7 cellular contexts compared by ENCODE assay signal in the genomic region with DNA sequence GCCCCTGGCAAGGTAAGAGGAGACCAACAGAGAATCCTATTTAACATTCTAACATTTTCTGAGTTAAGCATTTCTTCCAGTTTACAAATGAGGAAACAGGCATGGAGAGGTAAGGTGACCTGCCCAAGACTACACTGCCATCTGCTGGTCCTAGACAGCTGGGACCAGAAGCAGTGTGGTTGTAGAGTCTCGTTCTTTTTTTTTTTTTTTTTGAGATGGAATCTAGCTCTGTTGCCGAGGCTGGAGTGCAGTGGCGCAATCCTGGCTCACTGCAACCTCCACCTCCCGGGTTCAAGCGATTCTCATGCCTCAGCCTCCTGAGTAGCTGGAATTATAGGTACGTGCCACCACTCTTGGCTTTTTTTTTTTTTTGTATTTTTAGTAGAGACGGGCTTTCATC. TPM values are rescaled to one million over a fixed set of nuclear protein-coding genes. Genes with fewer than 3 reads are reported as not detected.
DNase-seq lines count a peak whose midpoint lies in the region; TF ChIP-seq lines count a peak whose summit lies in the region.
"Not testable (repeated sequence)": the region's sequence is repeated elsewhere in the genome, so short reads cannot be mapped to it uniquely, and the experiment has no call there.

No MANE protein-coding gene starts in this region.

- not testable (repeated sequence) for H3K4me1 ChIP-seq in sigmoid colon

- H3K27me3 Mint-ChIP-seq in MCF 10A (ENCODE audit: insufficient read depth, unreplicated experiment), result not testable (repeated sequence)

- CTCF ChIA-PET in MCF 10A (lab: Yijun Ruan, JAX), result interaction anchor here (0.6 to 4.7 kb wide), 18 partner anchors 8 to 586 kb away, joined by 3 to 38 read pairs (median 3); no protein-coding TSS in a partner anchor

- POLR2A ChIA-PET in MCF 10A (lab: Yijun Ruan, JAX), result interaction anchor here (1.2 to 1.5 kb wide), 3 partner anchors 28 to 184 kb away, joined by 3 to 6 read pairs (median 5); partner anchors contain the start of gene PSMC3

- peak; percentile 62 for DNase-seq in HPDE6-E6E7 (ENCODE audit: extremely low spot score)
- peak; percentile 71 to 92 for DNase-seq in NCI-H526 (lab: John Stamatoyannopoulos, UW)
- DNase-seq in activated CD4-positive, CD25-positive, alpha-beta regulatory T cell treated with anti-CD3 and anti-CD28 coated beads, Interleukin-2, amount 50 U/mL, for 16 hours (ENCODE audit: low read depth, low spot score), result peak; percentile 21
- DNase-seq in MCF 10A (ENCODE audit: unreplicated experiment), result peak; percentile 85
- peak; percentile 52 for DNase-seq in iPS DF 19.7 (ENCODE audit: low read depth, low spot score)
- DNase-seq in sigmoid colon, result peak; percentile 88

- not testable (repeated sequence) for BruUV-seq in MCF 10A (replicated peaks; lab: Mats Ljungman, UMichigan)

- not testable (repeated sequence) for H3K27me3 ChIP-seq in sigmoid colon

- TF ChIP-seq CTCF in GM12873 (IDR thresholded peaks at IDR 0.05; ENCODE audit: insufficient read depth, low read depth, low read length, missing control alignments) (peak; percentile 89), MCF 10A (IDR thresholded peaks at IDR 0.05; ENCODE audit: unreplicated experiment) (peak; percentile 74), sigmoid colon (IDR thresholded peaks at IDR 0.05) (peak; percentile 49 to 71 (median 65))

- H3K4me3 Mint-ChIP-seq in MCF 10A (ENCODE audit: unreplicated experiment), result not testable (repeated sequence)

- not testable (repeated sequence) for H3K9me3 ChIP-seq in sigmoid colon

- TF ChIP-seq POLR2A in sigmoid colon (IDR thresholded peaks at IDR 0.05), result not testable (repeated sequence)

- H3K9me3 Mint-ChIP-seq in MCF 10A (ENCODE audit: unreplicated experiment), result not testable (repeated sequence)

- not testable (repeated sequence) for H3K27ac ChIP-seq in sigmoid colon

- WGBS in sigmoid colon, 2 donors, result 6 to 11% methylated on average over 7 of the region's 7 CpGs

- H3K4me1 Mint-ChIP-seq in MCF 10A (ENCODE audit: insufficient read depth, unreplicated experiment), result not testable (repeated sequence)

- intact Hi-C loops in MCF 10A (cut with micrococcal nuclease) (loop anchor here (1.0 to 2.0 kb wide), 2 partner anchors 45 to 80 kb away; partner anchors contain the start of gene SLC39A13), sigmoid colon (cut with DNase I) (loop anchor here (1.0 kb wide), 1 partner anchor 80 kb away; no protein-coding TSS in a partner anchor)

- TF ChIP-seq EP300 in sigmoid colon (IDR thresholded peaks at IDR 0.05), result not testable (repeated sequence)

- peaks cover 25% of the 10 kb centered on the region for H3K36me3 Mint-ChIP-seq in MCF 10A (ENCODE audit: insufficient read depth, unreplicated experiment)

- not testable (repeated sequence) for H3K4me3 ChIP-seq in sigmoid colon

- not testable (repeated sequence) for H3K36me3 ChIP-seq in sigmoid colon

- not testable (repeated sequence) for H3K27ac Mint-ChIP-seq in MCF 10A (ENCODE audit: low read depth, unreplicated experiment)

RNA-seq across cellular contexts. Expression of gene RAPSN, which starts 5.3 kb away (rescaled TPM):
- 0.51 and 0.64 TPM in 2 replicates for total RNA-seq in MCF 10A (2022)
- under 1 TPM in 3 of 4 donors, not detected in 1; 0.27 to 0.55 (median 0.36) TPM for total RNA-seq in sigmoid colon
- under 1 TPM in 1 of 3 donors, not detected in 2; 0.61 TPM for polyA plus RNA-seq in sigmoid colon

RNA-seq across cellular contexts. Expression of gene PSMC3, which starts 28.0 kb away (rescaled TPM):
- total RNA-seq in MCF 10A (2022), result 162 and 194 TPM in 2 replicates
- 100 to 1,000 TPM; 104 to 202 (median 178) TPM for total RNA-seq in sigmoid colon
- polyA plus RNA-seq in sigmoid colon, result 100 to 1,000 TPM; 117 to 151 (median 121) TPM

RNA-seq across cellular contexts. Expression of gene SLC39A13, which starts 45.9 kb away (rescaled TPM):
- total RNA-seq in MCF 10A (2022) (56.2 and 56.5 TPM in 2 replicates), sigmoid colon (10 to 100 TPM; 38.2 to 87.5 (median 54.0) TPM)
- 10 to 100 TPM in 2 of 3 donors, 1 to 10 TPM in 1; 4.6 to 29.8 (median 13.2) TPM for polyA plus RNA-seq in sigmoid colon

Comparison
In these comparisons a context has a peak if more than half of its experiments do, and no peak if none do; other contexts are left out.
1. DNase-seq: peak in every context shown above with its lines; median percentile 88 in sigmoid colon; 85 in MCF 10A; 82 in NCI-H526; 62 in HPDE6-E6E7; 52 in iPS DF 19.7; 21 in activated CD4-positive, CD25-positive, alpha-beta regulatory T cell treated with anti-CD3 and anti-CD28 coated beads, Interleukin-2, amount 50 U/mL, for 16 hours.